Comparison of ENCODE assay signal across 1 cellular context in the genomic region with DNA sequence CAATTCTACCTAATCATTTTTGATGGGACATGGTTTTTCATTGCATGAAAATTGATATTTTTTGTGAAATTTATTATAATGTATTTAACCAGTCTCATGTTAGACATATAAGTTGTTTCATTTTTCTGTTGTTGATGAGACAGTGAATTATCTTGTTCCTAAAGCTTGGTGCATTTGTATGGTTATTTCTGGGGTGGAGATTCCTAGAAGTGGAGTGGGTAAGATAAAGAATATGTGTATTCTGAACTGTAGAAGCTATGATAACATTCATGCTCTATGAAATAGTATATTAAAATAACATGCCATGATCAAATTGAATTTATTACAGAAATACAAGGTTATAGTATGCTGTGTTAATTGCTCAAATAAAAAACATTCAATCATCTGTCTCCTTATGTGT.
TF ChIP-seq lines count a peak whose summit lies in the region.

No MANE protein-coding gene starts in this region.

TF ChIP-seq in K562, 482 proteins besides CTCF, POLR2A, EP300 and RAD21 (continued from another document):
- TF ChIP-seq ARID3B (CRISPR knock-in tag; IDR thresholded peaks at IDR 0.05; ENCODE audit: borderline replicate concordance) (no peak), NCOR1 (IDR thresholded peaks at IDR 0.05) (peak; percentile 67), ZNF592 (IDR thresholded peaks at IDR 0.05) (peak; percentile 41; the same call in 1 of the 2 replicates), ZNF584 (CRISPR knock-in tag; IDR thresholded peaks at IDR 0.05; ENCODE audit: low read depth) (no peak), ZBTB7A (IDR thresholded peaks at IDR 0.05; ENCODE audit: borderline replicate concordance, control insufficient read depth, low read depth, low read length) (no peak), STAT5A (IDR thresholded peaks at IDR 0.05; ENCODE audit: borderline replicate concordance, low read length) (peak; percentile 53; the same call in 1 of the 2 replicates), THRA (IDR thresholded peaks at IDR 0.05) (no peak), GATAD2B (IDR thresholded peaks at IDR 0.05; ENCODE audit: borderline replicate concordance) (0 out of 2 replicates have a peak, but pooled peaks have one; percentile 42), CSDE1 (IDR thresholded peaks at IDR 0.05) (0 out of 4 replicates have a peak, but pooled peaks of 1 of the 2 experiments have one; percentile 29), NFXL1 (CRISPR knock-in tag; IDR thresholded peaks at IDR 0.05) (no peak)
- TF ChIP-seq, protein P1, sequence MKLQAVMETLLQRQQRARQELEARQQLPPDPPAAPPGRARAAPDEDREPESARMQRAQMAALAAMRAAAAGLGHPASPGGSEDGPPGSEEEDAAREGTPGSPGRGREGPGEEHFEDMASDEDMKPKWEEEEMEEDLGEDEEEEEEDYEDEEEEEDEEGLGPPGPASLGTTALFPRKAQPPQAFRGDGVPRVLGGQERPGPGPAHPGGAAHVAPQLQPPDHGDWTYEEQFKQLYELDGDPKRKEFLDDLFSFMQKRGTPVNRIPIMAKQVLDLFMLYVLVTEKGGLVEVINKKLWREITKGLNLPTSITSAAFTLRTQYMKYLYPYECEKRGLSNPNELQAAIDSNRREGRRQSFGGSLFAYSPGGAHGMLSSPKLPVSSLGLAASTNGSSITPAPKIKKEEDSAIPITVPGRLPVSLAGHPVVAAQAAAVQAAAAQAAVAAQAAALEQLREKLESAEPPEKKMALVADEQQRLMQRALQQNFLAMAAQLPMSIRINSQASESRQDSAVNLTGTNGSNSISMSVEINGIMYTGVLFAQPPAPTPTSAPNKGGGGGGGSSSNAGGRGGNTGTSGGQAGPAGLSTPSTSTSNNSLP (IDR thresholded peaks at IDR 0.05; ENCODE audit: borderline replicate concordance, low read depth, low read length): peak; percentile 19; the same call in 1 of the 2 replicates
